ENCODE assay signal across 8 cellular contexts in genomic region chr22:22167791-22168189, GRCh38.
DNase-seq lines count a peak whose midpoint lies in the region; ATAC-seq and TF ChIP-seq lines count a peak whose summit lies in the region.

No MANE protein-coding gene starts in this region.

- H3K36me3 ChIP-seq in naive thymus-derived CD4-positive, alpha-beta T cell (ENCODE audit: control insufficient read depth in 2 of 3, insufficient read depth in 3 of 3, low read length in 3 of 3): no peaks in the 10 kb centered on the region
- H3K36me3 ChIP-seq in psoas muscle (ENCODE audit: insufficient read depth in 1 of 2, low read depth in 1 of 2): no peaks in the 10 kb centered on the region

- CTCF ChIA-PET in naive thymus-derived CD4-positive, alpha-beta T cell (lab: Charles Lee): interaction anchor here (0.5 kb wide), 1 partner anchor 243 kb away, joined by 3 read pairs; no protein-coding TSS in a partner anchor

- DNase-seq in NAMALWA (ENCODE audit: low spot score): peak; percentile 96
- DNase-seq in naive thymus-derived CD4-positive, alpha-beta T cell: no peak
- DNase-seq in GM19240 (ENCODE audit: insufficient read length, low spot score): no peak
- DNase-seq in iPS-NIHi11 (ENCODE audit: low spot score): no peak
- no peak for DNase-seq in psoas muscle
- no peak for DNase-seq in GM03348 (ENCODE audit: low spot score)

- no peak overlapping the region for H3K27ac ChIP-seq in naive thymus-derived CD4-positive, alpha-beta T cell (ENCODE audit: low read depth, low read length)
- no peak overlapping the region for H3K27ac ChIP-seq in psoas muscle

- intact Hi-C loops in naive thymus-derived CD4-positive, alpha-beta T cell (cut with micrococcal nuclease): no loop called here
- intact Hi-C loops in psoas muscle (cut with DNase I): no loop called here

- WGBS in psoas muscle, 3 donors: 38 to 44% (median 41%) methylated on average over 2 of the region's 2 CpGs

- ATAC-seq in GM18520 (IDR thresholded peaks at IDR 0.05; ENCODE audit: unreplicated experiment) (peak; percentile 63), GM21723 (IDR thresholded peaks at IDR 0.05; ENCODE audit: unreplicated experiment) (peak; percentile 73), psoas muscle (no peak)
- ATAC-seq in naive thymus-derived CD4-positive, alpha-beta T cell: peak; percentile 74

- peak overlapping the region; percentile 59 for H3K4me3 ChIP-seq in naive thymus-derived CD4-positive, alpha-beta T cell (ENCODE audit: low read length)
- H3K4me3 ChIP-seq in psoas muscle: no peak overlapping the region

- H3K27me3 Mint-ChIP-seq in naive thymus-derived CD4-positive, alpha-beta T cell: peaks cover 0 to 17% (median 0%) of the 10 kb centered on the region in 5 donors

- no peaks in the 10 kb centered on the region for H3K27me3 ChIP-seq in naive thymus-derived CD4-positive, alpha-beta T cell (ENCODE audit: control insufficient read depth in 2 of 2, insufficient read depth in 2 of 2, low read length in 2 of 2)
- H3K27me3 ChIP-seq in psoas muscle (ENCODE audit: insufficient read depth in 3 of 3, low read length in 2 of 3): peaks cover 0 to 12% (median 0%) of the 10 kb centered on the region in 3 donors

- TF ChIP-seq CTCF in psoas muscle (IDR thresholded peaks at IDR 0.05): no peak

- H3K9me3 Mint-ChIP-seq in naive thymus-derived CD4-positive, alpha-beta T cell: peaks cover 0 to 2% (median 0%) of the 10 kb centered on the region in 11 donors

- peaks cover 6% of the 10 kb centered on the region in 2 donors for H3K4me1 ChIP-seq in naive thymus-derived CD4-positive, alpha-beta T cell (ENCODE audit: control insufficient read depth in 2 of 2, insufficient read depth in 2 of 2, low read length in 2 of 2)
- H3K4me1 ChIP-seq in psoas muscle: no peaks in the 10 kb centered on the region

- peak overlapping the region; percentile 64 to 85 (median 78) for H3K4me3 Mint-ChIP-seq in naive thymus-derived CD4-positive, alpha-beta T cell

- H3K9me3 ChIP-seq in naive thymus-derived CD4-positive, alpha-beta T cell (ENCODE audit: control insufficient read depth in 2 of 3, low read length in 3 of 3): no peaks in the 10 kb centered on the region
- no peaks in the 10 kb centered on the region for H3K9me3 ChIP-seq in psoas muscle

- POLR2A ChIA-PET in naive thymus-derived CD4-positive, alpha-beta T cell (lab: Charles Lee): no interaction called here

- no peaks in the 10 kb centered on the region for H3K36me3 Mint-ChIP-seq in naive thymus-derived CD4-positive, alpha-beta T cell

- H3K4me1 Mint-ChIP-seq in naive thymus-derived CD4-positive, alpha-beta T cell: peaks cover 4 to 37% (median 17%) of the 10 kb centered on the region in 7 donors

- peak overlapping the region in 6 of 9 donors; percentile 58 to 89 (median 84) for H3K27ac Mint-ChIP-seq in naive thymus-derived CD4-positive, alpha-beta T cell

Comparison
In these comparisons a context has a peak if more than half of its experiments do, and no peak if none do; other contexts are left out.
1. ATAC-seq: peak in GM18520 (single experiment), GM21723 (single experiment) and naive thymus-derived CD4-positive, alpha-beta T cell (single experiment); none in psoas muscle (0 of 4).